8 cellular contexts compared by ENCODE assay signal in genomic region chr1:38018864-38019343, GRCh38. TPM values are rescaled to one million over a fixed set of nuclear protein-coding genes. Genes with fewer than 3 reads are reported as not detected.
DNase-seq lines count a peak whose midpoint lies in the region; ATAC-seq and TF ChIP-seq lines count a peak whose summit lies in the region.

No MANE protein-coding gene starts in this region.

- intact Hi-C loops in left ventricle myocardium inferior (cut with micrococcal nuclease) (no loop called here), left ventricle myocardium superior (cut with micrococcal nuclease) (no loop called here)

- DNase-seq in left ventricle myocardium inferior: no peak
- DNase-seq in left ventricle myocardium superior: no peak
- no peak for DNase-seq in Peyer's patch
- peak; percentile 67 for DNase-seq in fibroblast of mammary gland (ENCODE audit: low read depth)
- DNase-seq in superior temporal gyrus (ENCODE audit: extremely low spot score): peak; percentile 53
- no peak for DNase-seq in activated naive CD4-positive, alpha-beta T cell (lab: John Stamatoyannopoulos, UW)
- no peak for DNase-seq in NCI-H524 treated with DMSO at 0.1 percent for 48 hours (lab: John Stamatoyannopoulos, UW)

- TF ChIP-seq POLR2A in Peyer's patch (IDR thresholded peaks at IDR 0.05): no peak

- H3K36me3 ChIP-seq in left ventricle myocardium inferior: peaks cover 76% of the 10 kb centered on the region
- H3K36me3 ChIP-seq in Peyer's patch: peaks cover 0 to 75% (median 0%) of the 10 kb centered on the region in 3 donors

- TF ChIP-seq CTCF in left ventricle myocardium inferior (IDR thresholded peaks at IDR 0.05; ENCODE audit: borderline replicate concordance) (peak; percentile 66), Peyer's patch (IDR thresholded peaks at IDR 0.05) (peak in 5 of 6 experiments; percentile 4 to 45 (median 38)), fibroblast of mammary gland (conservative IDR thresholded peaks at IDR 0.05; ENCODE audit: control insufficient read depth, insufficient read depth, low read depth, low read length) (peak; percentile 70)

- H3K9me3 ChIP-seq in left ventricle myocardium inferior (replicated peaks) (no peaks in the 10 kb centered on the region), Peyer's patch (no peaks in the 10 kb centered on the region)

- H3K4me3 ChIP-seq in left ventricle myocardium inferior: no peak overlapping the region
- H3K4me3 ChIP-seq in Peyer's patch: no peak overlapping the region
- H3K4me3 ChIP-seq in fibroblast of mammary gland (ENCODE audit: control insufficient read depth, low read depth, low read length): no peak overlapping the region

- H3K4me1 ChIP-seq in left ventricle myocardium inferior (peaks cover 63% of the 10 kb centered on the region), Peyer's patch (peaks cover 0 to 8% (median 4%) of the 10 kb centered on the region in 4 donors)

- H3K27me3 ChIP-seq in left ventricle myocardium inferior (ENCODE audit: low read depth): no peaks in the 10 kb centered on the region
- no peaks in the 10 kb centered on the region for H3K27me3 ChIP-seq in Peyer's patch

- no peak overlapping the region for H3K27ac ChIP-seq in left ventricle myocardium inferior (replicated peaks)
- no peak overlapping the region for H3K27ac ChIP-seq in Peyer's patch

- ATAC-seq in left ventricle myocardium superior (no peak), GM19397 (IDR thresholded peaks at IDR 0.05; ENCODE audit: unreplicated experiment) (no peak)

RNA-seq across cellular contexts. Expression of gene UTP11, which starts 6.4 kb away (rescaled TPM):
- total RNA-seq in left ventricle myocardium inferior (39.6 TPM), left ventricle myocardium superior (38.6 TPM), Peyer's patch (10 to 100 TPM in 3 of 4 donors, 1 to 10 TPM in 1; 8.9 to 23.1 (median 18.8) TPM)

RNA-seq across cellular contexts. Expression of gene FHL3, which starts 13.6 kb away (rescaled TPM):
- total RNA-seq in left ventricle myocardium inferior (15.8 TPM), left ventricle myocardium superior (13.3 TPM), Peyer's patch (10 to 100 TPM in 1 of 4 donors, 1 to 10 TPM in 3; 3.3 to 13.2 (median 4.9) TPM)

RNA-seq across cellular contexts. Expression of gene POU3F1, which starts 27.7 kb away (rescaled TPM):
- 0.11 TPM for total RNA-seq in left ventricle myocardium inferior
- total RNA-seq in left ventricle myocardium superior: not detected
- not detected for total RNA-seq in Peyer's patch

RNA-seq across cellular contexts. Expression of gene SF3A3, which starts 29.1 kb away (rescaled TPM):
- total RNA-seq in left ventricle myocardium inferior (29.5 TPM), left ventricle myocardium superior (28.2 TPM), Peyer's patch (100 to 1,000 TPM in 1 of 4 donors, 10 to 100 TPM in 3; 29.9 to 144 (median 36.0) TPM)

Comparison
In these comparisons a context has a peak if more than half of its experiments do, and no peak if none do; other contexts are left out.
1. DNase-seq: peak in fibroblast of mammary gland (single experiment) and superior temporal gyrus (single experiment); none in left ventricle myocardium inferior (single experiment), left ventricle myocardium superior (single experiment), Peyer's patch (0 of 3), activated naive CD4-positive, alpha-beta T cell (0 of 4) and NCI-H524 treated with DMSO at 0.1 percent for 48 hours (single experiment).
2. Peak in every context shown above with its lines, with median percentiles within 50 percentile points of each other: CTCF ChIP-seq.